In genomic region chr4:61763682-61764081, GRCh38 we compare ENCODE assay signal across 23 cellular contexts.
DNase-seq lines count a peak whose midpoint lies in the region; ATAC-seq, FAIRE-seq and TF ChIP-seq lines count a peak whose summit lies in the region.
"Had no signal": no experiment of that assay in that cellular context is flagged by ENCODE, and none has a peak within 500 bp of the region (broad histone marks: within the 10 kb centered on the region; RNA-seq: fewer than 3 reads in every experiment).

No MANE protein-coding gene starts in this region.

- H2BK5ac ChIP-seq in H9 (ENCODE audit: insufficient read length, low read length), result no peak overlapping the region

- no peak overlapping the region for H2AFZ ChIP-seq in H9 (ENCODE audit: low read length)
- H2AFZ ChIP-seq: GM23248 had no signal

- H3K9me3 ChIP-seq in H9 (ENCODE audit: control insufficient read depth, low read depth, low read length) (peaks cover 55% of the 10 kb centered on the region), iPS-18a (ENCODE audit: control insufficient read depth, low read depth, low read length) (peaks cover 61% of the 10 kb centered on the region), small intestine (ENCODE audit: control insufficient read depth, low read depth) (no peaks in the 10 kb centered on the region)
- H3K9me3 ChIP-seq: BE2C had no signal

- no peak overlapping the region for H2BK120ac ChIP-seq in H9 (ENCODE audit: low read depth, low read length, poor library complexity, severe bottlenecking)

- H3K9ac ChIP-seq in H9 (ENCODE audit: extremely low read depth, insufficient read length, low read length) (no peak overlapping the region), iPS-18a (ENCODE audit: low read length) (no peak overlapping the region)
- H3K9ac ChIP-seq: GM23248 had no signal

- H3K79me2 ChIP-seq in H9 (ENCODE audit: insufficient read depth, low read length), result peaks cover 4% of the 10 kb centered on the region; the same call in 1 of the 2 replicates

- no peaks in the 10 kb centered on the region for H3K23me2 ChIP-seq in H9 (ENCODE audit: insufficient read length, low read depth, low read length, poor library complexity, severe bottlenecking)

- FAIRE-seq in small intestine (lab: Jason Lieb, UNC), result peak; percentile 49
- FAIRE-seq: G401.6, GM12891, GM19239, H54, K562 had no signal

- no peak overlapping the region for H3K4ac ChIP-seq in H9 (ENCODE audit: low read depth, low read length)

- POLR2A ChIA-PET in WTC11 (lab: Charles Lee), result no interaction called here

- H3T11ph ChIP-seq in H9 (ENCODE audit: low read length), result no peak overlapping the region

- no peak overlapping the region for H3K18ac ChIP-seq in H9 (ENCODE audit: insufficient read length, low read depth, low read length)

- H3K9me3 Mint-ChIP-seq in H9 (peaks cover 97 to 99% of the 10 kb centered on the region in 2 experiments), WTC11 (peaks cover 73% of the 10 kb centered on the region)

- DNase-seq in H9 (no peak), WTC11 (ENCODE audit: low spot score) (no peak), small intestine (no peak), NCI-H1694 treated with DMSO at 0.1 percent for 48 hours (lab: John Stamatoyannopoulos, UW) (no peak)
- DNase-seq: ACHN; BE2C; C1 segment of cervical spinal cord; CD4-positive, CD25-positive, alpha-beta regulatory T cell; CD8-positive, alpha-beta memory T cell; COR-L47; DMS 273 treated with DMSO at 0.1 percent for 48 hours; GM23248; HFFc6; IMR-90 had no signal

- no peak for ATAC-seq in WTC11
- no peak for ATAC-seq in HG02938 (IDR thresholded peaks at IDR 0.05; ENCODE audit: unreplicated experiment)
- ATAC-seq in HG03039 (IDR thresholded peaks at IDR 0.05; ENCODE audit: unreplicated experiment), result no peak
- ATAC-seq: HCT116, K562 had no signal

- H3K36me3 Mint-ChIP-seq in H9 (ENCODE audit: insufficient read depth in 1 of 3, low read depth in 3 of 3) (peaks cover 96 to 100% (median 98%) of the 10 kb centered on the region in 3 experiments), WTC11 (peaks cover 100% of the 10 kb centered on the region)
- H3K36me3 Mint-ChIP-seq: CD4-positive, CD25-positive, alpha-beta regulatory T cell; CD8-positive, alpha-beta memory T cell had no signal

- H2AK5ac ChIP-seq in H9 (ENCODE audit: insufficient read length, low read length), result no peak overlapping the region

- H2BK20ac ChIP-seq in H9 (ENCODE audit: low read depth, low read length, poor library complexity, severe bottlenecking), result no peak overlapping the region

- H3K4me3 ChIP-seq in iPS-18a (ENCODE audit: low read length) (peak overlapping the region; percentile 62), small intestine (ENCODE audit: low read depth in 1 of 2, low read length in 2 of 2) (no peak overlapping the region)
- H3K4me3 ChIP-seq: GM23248, K562 had no signal

- no peak overlapping the region for H3K56ac ChIP-seq in H9 (ENCODE audit: insufficient read length, low read depth, low read length)

- no peaks in the 10 kb centered on the region for H3K4me1 ChIP-seq in H9 (ENCODE audit: insufficient read depth, low read length)
- no peaks in the 10 kb centered on the region for H3K4me1 ChIP-seq in iPS-18a (ENCODE audit: control insufficient read depth, low read depth, low read length)
- H3K4me1 ChIP-seq in small intestine (ENCODE audit: control insufficient read depth in 2 of 2, insufficient read depth in 1 of 2, low read depth in 1 of 2, low read length in 1 of 2), result no peaks in the 10 kb centered on the region
- H3K4me1 ChIP-seq: BE2C had no signal

- no peak overlapping the region for H3K23ac ChIP-seq in H9 (ENCODE audit: insufficient read length, low read depth, low read length)

- H3K27ac Mint-ChIP-seq in H9 (no peak overlapping the region), WTC11 (no peak overlapping the region)
- H3K27ac Mint-ChIP-seq: CD4-positive, CD25-positive, alpha-beta regulatory T cell; CD8-positive, alpha-beta memory T cell; HFFc6 had no signal

- H3K27me3 Mint-ChIP-seq in H9 (ENCODE audit: low read depth) (peaks cover 51% of the 10 kb centered on the region), WTC11 (ENCODE audit: low read depth) (peaks cover 50% of the 10 kb centered on the region)
- H3K27me3 Mint-ChIP-seq: CD4-positive, CD25-positive, alpha-beta regulatory T cell; CD8-positive, alpha-beta memory T cell had no signal

- H4K91ac ChIP-seq in H9 (ENCODE audit: insufficient read length, low read depth, low read length), result no peak overlapping the region

- no peaks in the 10 kb centered on the region for H4K20me1 ChIP-seq in H9 (ENCODE audit: control insufficient read depth, insufficient read depth, insufficient read length)

- H3K36me3 ChIP-seq in iPS-18a (ENCODE audit: control insufficient read depth, low read depth, low read length) (peaks cover 69% of the 10 kb centered on the region), small intestine (ENCODE audit: control insufficient read depth in 2 of 2, insufficient read depth in 2 of 2, low read length in 2 of 2) (no peaks in the 10 kb centered on the region)
- H3K36me3 ChIP-seq: BE2C had no signal

- H3K27me3 ChIP-seq in H9 (ENCODE audit: insufficient read depth, low read length) (no peaks in the 10 kb centered on the region), iPS-18a (ENCODE audit: control insufficient read depth, insufficient read depth, low read length) (no peaks in the 10 kb centered on the region), small intestine (ENCODE audit: control insufficient read depth in 2 of 2, insufficient read depth in 2 of 2, low read length in 2 of 2) (no peaks in the 10 kb centered on the region)
- H3K27me3 ChIP-seq: BE2C had no signal

- H3K4me1 Mint-ChIP-seq in H9, result peaks cover 8 to 43% of the 10 kb centered on the region in 2 experiments
- H3K4me1 Mint-ChIP-seq in WTC11, result peaks cover 22% of the 10 kb centered on the region
- H3K4me1 Mint-ChIP-seq: CD8-positive, alpha-beta memory T cell had no signal

- no peak overlapping the region for H2BK15ac ChIP-seq in H9 (ENCODE audit: low read depth, low read length)

- no peaks in the 10 kb centered on the region for H3K79me1 ChIP-seq in H9 (ENCODE audit: insufficient read depth, low read depth, low read length, poor library complexity, severe bottlenecking)

- no peak overlapping the region for H4K5ac ChIP-seq in H9 (ENCODE audit: insufficient read length, low read depth, low read length)

- H4K8ac ChIP-seq in H9 (replicated peaks; ENCODE audit: insufficient read length, low read depth, low read length), result no peak overlapping the region

- no peak overlapping the region for H3K14ac ChIP-seq in H9 (ENCODE audit: insufficient read depth, low read length)

- peak overlapping the region; percentile 78 to 99; a peak in 4 of 5 replicates for H3K4me3 Mint-ChIP-seq in H9
- H3K4me3 Mint-ChIP-seq in WTC11, result peak overlapping the region; percentile 97
- H3K4me3 Mint-ChIP-seq: CD4-positive, CD25-positive, alpha-beta regulatory T cell; CD8-positive, alpha-beta memory T cell; HFFc6 had no signal

- H3K4me2 ChIP-seq in H9 (ENCODE audit: insufficient read depth, insufficient read length, low read length), result no peak overlapping the region

- CTCF ChIA-PET in WTC11 (lab: Charles Lee), result no interaction called here

- no peak overlapping the region for H2BK12ac ChIP-seq in H9 (ENCODE audit: insufficient read length, low read depth, low read length)

- H3K27ac ChIP-seq in H9 (ENCODE audit: insufficient read length, low read depth, low read length) (no peak overlapping the region), iPS-18a (ENCODE audit: low read length) (no peak overlapping the region), small intestine (ENCODE audit: low read depth in 1 of 2, low read length in 1 of 2) (no peak overlapping the region)
- H3K27ac ChIP-seq: GM23248 had no signal

- no peak for TF ChIP-seq CTCF in H9 (conservative IDR thresholded peaks at IDR 0.05)
- no peak for TF ChIP-seq CTCF in WTC11 (IDR thresholded peaks at IDR 0.05)

TF ChIP-seq in WTC11, 78 proteins besides CTCF, POLR2A, EP300 and RAD21:
- TF ChIP-seq, protein P1, sequence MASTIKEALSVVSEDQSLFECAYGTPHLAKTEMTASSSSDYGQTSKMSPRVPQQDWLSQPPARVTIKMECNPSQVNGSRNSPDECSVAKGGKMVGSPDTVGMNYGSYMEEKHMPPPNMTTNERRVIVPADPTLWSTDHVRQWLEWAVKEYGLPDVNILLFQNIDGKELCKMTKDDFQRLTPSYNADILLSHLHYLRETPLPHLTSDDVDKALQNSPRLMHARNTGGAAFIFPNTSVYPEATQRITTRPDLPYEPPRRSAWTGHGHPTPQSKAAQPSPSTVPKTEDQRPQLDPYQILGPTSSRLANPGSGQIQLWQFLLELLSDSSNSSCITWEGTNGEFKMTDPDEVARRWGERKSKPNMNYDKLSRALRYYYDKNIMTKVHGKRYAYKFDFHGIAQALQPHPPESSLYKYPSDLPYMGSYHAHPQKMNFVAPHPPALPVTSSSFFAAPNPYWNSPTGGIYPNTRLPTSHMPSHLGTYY (CRISPR knock-in tag; IDR thresholded peaks at IDR 0.05), result peak; percentile 93; the same call in 1 of the 2 replicates
- TF ChIP-seq ZNF121 (CRISPR knock-in tag; IDR thresholded peaks at IDR 0.05) (no peak), ZNF671 (CRISPR knock-in tag; IDR thresholded peaks at IDR 0.05) (peak; percentile 87; the same call in 1 of the 2 replicates), KAT7 (CRISPR knock-in tag; IDR thresholded peaks at IDR 0.05; ENCODE audit: borderline replicate concordance) (no peak)
